ENCODE assay signal across 17 cellular contexts in the genomic region with DNA sequence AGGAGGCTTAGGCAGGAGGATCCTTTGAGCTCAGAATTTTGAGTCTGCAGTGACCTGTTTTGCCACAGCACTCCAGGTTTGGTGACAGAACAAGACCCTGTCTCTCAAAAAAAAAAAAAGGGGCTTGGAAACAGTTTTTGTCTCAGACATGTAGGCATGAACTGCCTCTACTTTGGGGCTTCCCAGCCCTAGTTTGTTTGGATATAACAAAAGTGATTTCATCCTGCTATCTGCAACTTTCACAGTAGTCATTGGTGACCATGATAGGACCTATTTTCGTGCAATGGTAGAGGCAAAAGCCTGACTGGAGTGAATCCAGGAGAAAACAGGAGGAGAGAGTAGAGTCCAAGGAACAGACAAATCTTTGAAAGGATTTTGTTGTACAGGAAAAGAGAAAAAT. TPM values are rescaled to one million over a fixed set of nuclear protein-coding genes. Genes with fewer than 3 reads are reported as not detected.
DNase-seq lines count a peak whose midpoint lies in the region; ATAC-seq, FAIRE-seq and TF ChIP-seq lines count a peak whose summit lies in the region.
"Had no signal": no experiment of that assay in that cellular context is flagged by ENCODE, and none has a peak within 500 bp of the region (broad histone marks: within the 10 kb centered on the region; RNA-seq: fewer than 3 reads in every experiment).

No MANE protein-coding gene starts in this region.

- no peak for TF ChIP-seq RAD21 in SK-N-SH (IDR thresholded peaks at IDR 0.05; ENCODE audit: low read length)

- peak overlapping the region; percentile 27; the same call in 1 of the 2 replicates for H3K4me2 ChIP-seq in SK-N-SH

- CTCF ChIA-PET in SK-N-SH (lab: Yijun Ruan, JAX): interaction anchor here (1.5 kb wide), 1 partner anchor 13 kb away, joined by 4 read pairs; no protein-coding TSS in a partner anchor

- H3K27me3 ChIP-seq in SK-N-SH (ENCODE audit: insufficient read depth): no peaks in the 10 kb centered on the region
- H3K27me3 ChIP-seq in body of pancreas: no peaks in the 10 kb centered on the region
- no peaks in the 10 kb centered on the region for H3K27me3 ChIP-seq in right lobe of liver
- H3K27me3 ChIP-seq in tibial artery: no peaks in the 10 kb centered on the region
- H3K27me3 ChIP-seq: pancreas, thyroid gland had no signal

- H3K4me1 Mint-ChIP-seq in glutamatergic neuron (ENCODE audit: low read depth, unreplicated experiment): no peaks in the 10 kb centered on the region
- H3K4me1 Mint-ChIP-seq: activated CD4-positive, alpha-beta T cell treated with anti-CD3 and anti-CD28 coated beads for 36 hours had no signal

- POLR2A ChIA-PET in SK-N-SH (lab: Yijun Ruan, JAX): no interaction called here

- 58% methylated on average over 1 of the region's 1 CpG for WGBS in SK-N-SH (ENCODE audit: low lambda C conversion rate)
- 83 to 88% methylated on average over 1 of the region's 1 CpG for WGBS in body of pancreas, 2 donors
- 64% methylated on average over 1 of the region's 1 CpG for WGBS in right lobe of liver (ENCODE audit: insufficient coverage, low coverage, low lambda C conversion rate, missing lambda C conversion rate)

- H4K20me1 ChIP-seq in SK-N-SH (ENCODE audit: insufficient read depth): no peaks in the 10 kb centered on the region

- no peak for ATAC-seq in SK-N-SH treated with all-trans-retinoic acid at 6 μM for 48 hours
- ATAC-seq in body of pancreas: no peak
- ATAC-seq in right lobe of liver: no peak
- ATAC-seq in HG03045 (IDR thresholded peaks at IDR 0.05; ENCODE audit: unreplicated experiment): no peak

- H3K9me3 ChIP-seq in SK-N-SH (no peaks in the 10 kb centered on the region), body of pancreas (no peaks in the 10 kb centered on the region), right lobe of liver (no peaks in the 10 kb centered on the region), tibial artery (no peaks in the 10 kb centered on the region)
- H3K9me3 ChIP-seq: pancreas, thyroid gland had no signal

- no peak overlapping the region for H2AFZ ChIP-seq in SK-N-SH (ENCODE audit: low read depth)

- H3K9me2 ChIP-seq in SK-N-SH: no peaks in the 10 kb centered on the region

- intact Hi-C loops in body of pancreas (cut with DNase I) (no loop called here), right lobe of liver (cut with DNase I) (no loop called here), tibial artery (cut with DNase I; ENCODE audit: low total_unique reads) (no loop called here)

- TF ChIP-seq CTCF in SK-N-SH (IDR thresholded peaks at IDR 0.05) (no peak), body of pancreas (IDR thresholded peaks at IDR 0.05) (no peak), right lobe of liver (IDR thresholded peaks at IDR 0.05) (no peak), tibial artery (IDR thresholded peaks at IDR 0.05) (no peak), glutamatergic neuron (IDR thresholded peaks at IDR 0.05; ENCODE audit: partially characterized antibody, unreplicated experiment) (no peak)

- TF ChIP-seq EP300 in SK-N-SH (IDR thresholded peaks at IDR 0.05; ENCODE audit: borderline replicate concordance in 1 of 2, low read depth in 1 of 2, low read length in 1 of 2): no peak

- H3K9me3 Mint-ChIP-seq in glutamatergic neuron (ENCODE audit: unreplicated experiment): no peaks in the 10 kb centered on the region

- no peak overlapping the region for H3K4me3 Mint-ChIP-seq in glutamatergic neuron (ENCODE audit: unreplicated experiment)
- H3K4me3 Mint-ChIP-seq: activated CD4-positive, alpha-beta T cell treated with anti-CD3 and anti-CD28 coated beads for 36 hours; CD4-positive, alpha-beta memory T cell had no signal

- H3K79me2 ChIP-seq in SK-N-SH (ENCODE audit: insufficient read depth): no peaks in the 10 kb centered on the region

- FAIRE-seq in GM12892 (lab: Jason Lieb, UNC): no peak
- FAIRE-seq: GM12891 had no signal

- H3K36me3 ChIP-seq in SK-N-SH (replicated peaks in 1 of 2; ENCODE audit: control insufficient read depth in 1 of 2, insufficient read depth in 2 of 2, low read length in 1 of 2): no peaks in the 10 kb centered on the region
- no peaks in the 10 kb centered on the region for H3K36me3 ChIP-seq in body of pancreas (replicated peaks in 1 of 2; ENCODE audit: insufficient read depth in 1 of 2, low read depth in 2 of 2)
- no peaks in the 10 kb centered on the region for H3K36me3 ChIP-seq in right lobe of liver
- no peaks in the 10 kb centered on the region for H3K36me3 ChIP-seq in tibial artery
- H3K36me3 ChIP-seq: pancreas, thyroid gland had no signal

- no peak for DNase-seq in SK-N-SH
- no peak for DNase-seq in body of pancreas
- no peak for DNase-seq in right lobe of liver
- DNase-seq in tibial artery: no peak
- no peak for DNase-seq in glutamatergic neuron
- no peak for DNase-seq in GM12892 (ENCODE audit: insufficient read length)
- DNase-seq: 8988T, activated T-cell treated with anti-CD3 and anti-CD28 coated beads for 4 hours, cortex of kidney, NCI-H2081 had no signal

- peaks cover 0 to 5% of the 10 kb centered on the region in 2 experiments; a peak in 1 of 4 replicates for H3K4me1 ChIP-seq in SK-N-SH (ENCODE audit: control insufficient read depth in 1 of 2, insufficient read depth in 2 of 2, low read depth in 1 of 2, low read length in 1 of 2)
- H3K4me1 ChIP-seq in body of pancreas: peaks cover 8% of the 10 kb centered on the region
- no peaks in the 10 kb centered on the region for H3K4me1 ChIP-seq in right lobe of liver
- H3K4me1 ChIP-seq in tibial artery: peaks cover 0 to 7% (median 2%) of the 10 kb centered on the region in 4 donors
- H3K4me1 ChIP-seq: thyroid gland had no signal

- no peaks in the 10 kb centered on the region for H3K27me3 Mint-ChIP-seq in glutamatergic neuron (ENCODE audit: unreplicated experiment)

- no peaks in the 10 kb centered on the region for H3K36me3 Mint-ChIP-seq in glutamatergic neuron (ENCODE audit: unreplicated experiment)
- H3K36me3 Mint-ChIP-seq: CD4-positive, alpha-beta memory T cell had no signal

- H3F3A ChIP-seq in SK-N-SH (replicated peaks; ENCODE audit: insufficient read depth): peaks cover 3% of the 10 kb centered on the region

- no peak overlapping the region for H3K4me3 ChIP-seq in SK-N-SH (ENCODE audit: low read depth in 2 of 2, low read length in 1 of 2)
- H3K4me3 ChIP-seq in body of pancreas: no peak overlapping the region
- no peak overlapping the region for H3K4me3 ChIP-seq in right lobe of liver
- no peak overlapping the region for H3K4me3 ChIP-seq in tibial artery
- H3K4me3 ChIP-seq: pancreas, thyroid gland had no signal

- TF ChIP-seq POLR2A in body of pancreas (IDR thresholded peaks at IDR 0.05) (no peak), right lobe of liver (IDR thresholded peaks at IDR 0.05) (no peak), GM12892 (IDR thresholded peaks at IDR 0.05; ENCODE audit: low read depth, low read length) (no peak)

- H3K27ac ChIP-seq in SK-N-SH (ENCODE audit: low read depth in 2 of 2, low read length in 1 of 2) (peak overlapping the region in 1 of 2 experiments; percentile 17; a peak in 1 of 4 replicates), body of pancreas (peak overlapping the region in 3 of 4 donors; percentile 7 to 73 (median 71)), right lobe of liver (peak overlapping the region; percentile 23 to 63 (median 25)), tibial artery (peak overlapping the region; percentile 14 to 27)

- no peak overlapping the region for H3K27ac Mint-ChIP-seq in glutamatergic neuron (ENCODE audit: unreplicated experiment)
- H3K27ac Mint-ChIP-seq: activated CD4-positive, alpha-beta T cell treated with anti-CD3 and anti-CD28 coated beads for 36 hours; CD4-positive, alpha-beta memory T cell had no signal

- H3K9ac ChIP-seq in SK-N-SH: no peak overlapping the region

TF ChIP-seq in SK-N-SH, 30 proteins besides CTCF, POLR2A, EP300 and RAD21 (continues in another document):
- no peak for TF ChIP-seq RXRA (IDR thresholded peaks at IDR 0.05; ENCODE audit: borderline replicate concordance, low read depth)

TF ChIP-seq in SK-N-SH treated with all-trans-retinoic acid at 6 μM for 48 hours, 23 proteins besides CTCF, POLR2A, EP300 and RAD21:
- no peak for TF ChIP-seq ZFP30 (CRISPR knock-in tag; IDR thresholded peaks at IDR 0.05)
- no peak for TF ChIP-seq OSR1 (CRISPR knock-in tag; IDR thresholded peaks at IDR 0.05)

RNA-seq across cellular contexts. Expression of a gene that starts 20.3 kb away (rescaled TPM):
- 5.7 and 6.2 TPM in 2 replicates for polyA plus RNA-seq in SK-N-SH (2012; rRNA removed)
- 8.6 and 11.2 TPM in 2 replicates for polyA plus RNA-seq in SK-N-SH (2012; cell fraction: cytosol; rRNA removed)
- polyA plus RNA-seq in SK-N-SH (2012; cell fraction: nucleus; rRNA removed): 3.4 and 6.4 TPM in 2 replicates
- total RNA-seq in body of pancreas: 10 to 100 TPM in 1 of 2 donors, 1 to 10 TPM in 1; 7.9 to 18.9 TPM
- total RNA-seq in right lobe of liver: 10 to 100 TPM; 12.8 to 27.7 (median 19.0) TPM
- total RNA-seq in glutamatergic neuron (ENCODE audit: unreplicated experiment): 19.5 TPM
- 2.4 TPM for polyA plus RNA-seq in GM12892 (2012; ENCODE audit: missing spikeins)

RNA-seq across cellular contexts. Expression of a gene that starts 26.6 kb away (rescaled TPM):
- 1,489 and 2,038 TPM in 2 replicates for polyA plus RNA-seq in SK-N-SH (2012; rRNA removed)
- polyA plus RNA-seq in SK-N-SH (2012; cell fraction: cytosol; rRNA removed): 2,248 and 2,505 TPM in 2 replicates
- 308 and 535 TPM in 2 replicates for polyA plus RNA-seq in SK-N-SH (2012; cell fraction: nucleus; rRNA removed)
- total RNA-seq in body of pancreas (1,000 to 10,000 TPM in 1 of 2 donors, 100 to 1,000 TPM in 1; 979 to 1,023 TPM), right lobe of liver (100 to 1,000 TPM; 225 to 532 (median 294) TPM), glutamatergic neuron (ENCODE audit: unreplicated experiment) (692 TPM)
- polyA plus RNA-seq in GM12892 (2012; ENCODE audit: missing spikeins): 4,635 TPM
